ENCODE assay signal across 34 cellular contexts in the genomic region with DNA sequence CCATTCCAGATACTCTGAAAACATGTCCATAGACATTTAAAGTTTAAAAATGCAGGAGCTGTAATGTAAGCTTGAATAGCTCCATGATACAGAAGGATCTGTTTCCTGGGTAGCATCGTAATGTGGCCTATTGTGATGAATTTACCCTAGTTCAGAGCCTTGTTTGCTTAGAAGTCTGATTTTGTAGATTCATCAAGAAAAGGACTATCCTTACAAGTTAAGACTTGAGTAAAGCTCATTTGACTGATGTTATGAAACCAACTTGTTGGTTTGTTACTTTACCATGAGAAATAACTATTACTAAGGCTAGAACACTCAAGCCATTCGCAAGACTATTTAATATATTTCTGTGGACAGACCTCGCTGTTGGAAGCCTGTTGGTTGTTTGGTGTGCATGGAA.
"Had no signal": no experiment of that assay in that cellular context is flagged by ENCODE, and none has a peak within 500 bp of the region (broad histone marks: within the 10 kb centered on the region; RNA-seq: fewer than 3 reads in every experiment).

No MANE protein-coding gene starts in this region.

- H3K27ac Mint-ChIP-seq: activated CD4-positive, alpha-beta memory T cell treated with anti-CD3 and anti-CD28 coated beads for 36 hours; activated CD4-positive, alpha-beta T cell treated with anti-CD3 and anti-CD28 coated beads for 36 hours; activated CD4-positive, alpha-beta T cell treated with anti-CD3 and anti-CD28 coated beads, Interleukin-2, amount 10 ng/mL, durations not matched to agents 24 days and 14 days; activated CD8-positive, alpha-beta memory T cell treated with anti-CD3 and anti-CD28 coated beads, Interleukin-2, amount 10 ng/mL, durations not matched to agents 7 days and 5 days; activated CD8-positive, alpha-beta T cell treated with anti-CD3 and anti-CD28 coated beads, Interleukin-2, amount 10 ng/mL, durations not matched to agents 7 days and 5 days; activated naive CD4-positive, alpha-beta T cell treated with anti-CD3 and anti-CD28 coated beads for 36 hours; activated naive CD4-positive, alpha-beta T cell treated with anti-CD3 and anti-CD28 coated beads, Interleukin-2, amount 50 U/mL, for 24 hours; activated naive CD8-positive, alpha-beta T cell treated with anti-CD3 and anti-CD28 coated beads for 36 hours; activated naive CD8-positive, alpha-beta T cell treated with anti-CD3 and anti-CD28 coated beads, Interleukin-2, amount 50 U/mL, for 24 hours; activated T-helper 1 cell treated with anti-CD3 and anti-CD28 coated beads, Interleukin-12 subunit alpha, Interleukin-12 subunit beta, Interleukin-2, Interleukin-4 antibody, amounts not matched to agents 30 ng/mL and 10 ng/mL and 1 ng/mL, durations not matched to agents 14 hours and 24 hours and 36 hours; activated T-helper 2 cell treated with anti-CD3 and anti-CD28 coated beads, Interferon-gamma antibody, Interleukin-2, Interleukin-4, amounts not matched to agents 10 μg/mL and 5 μg/mL and 100 μg/mL, durations not matched to agents 14 hours and 24 hours and 36 hours; T-helper 17 cell; T-helper 2 cell treated with Interferon-gamma antibody and Interleukin-4, amounts not matched to agents 5 μg/mL and 100 μg/mL, for 36 hours had no signal

- H3K27me3 ChIP-seq: adrenal gland, body of pancreas, breast epithelium, esophagus squamous epithelium, heart left ventricle had no signal

- H3K4me3 ChIP-seq: adrenal gland, body of pancreas, breast epithelium, esophagus squamous epithelium, heart left ventricle had no signal

- H3K27ac ChIP-seq: adrenal gland, body of pancreas, breast epithelium, esophagus squamous epithelium, WERI-Rb-1 had no signal

- H3K9me3 ChIP-seq: adrenal gland, body of pancreas, breast epithelium, esophagus squamous epithelium, heart left ventricle had no signal

- H3K27me3 Mint-ChIP-seq: activated CD4-positive, alpha-beta memory T cell treated with anti-CD3 and anti-CD28 coated beads for 36 hours; activated CD4-positive, alpha-beta T cell treated with anti-CD3 and anti-CD28 coated beads for 36 hours; activated CD4-positive, alpha-beta T cell treated with anti-CD3 and anti-CD28 coated beads, Interleukin-2, amount 10 ng/mL, durations not matched to agents 24 days and 14 days; activated CD8-positive, alpha-beta memory T cell treated with anti-CD3 and anti-CD28 coated beads, Interleukin-2, amount 10 ng/mL, durations not matched to agents 7 days and 5 days; activated naive CD4-positive, alpha-beta T cell treated with anti-CD3 and anti-CD28 coated beads, Interleukin-2, amount 50 U/mL, for 24 hours; activated naive CD8-positive, alpha-beta T cell treated with anti-CD3 and anti-CD28 coated beads for 36 hours; activated naive CD8-positive, alpha-beta T cell treated with anti-CD3 and anti-CD28 coated beads, Interleukin-2, amount 50 U/mL, for 24 hours; central memory CD8-positive, alpha-beta T cell; T-helper 17 cell had no signal

- H3K4me1 Mint-ChIP-seq: activated CD4-positive, alpha-beta T cell treated with anti-CD3 and anti-CD28 coated beads for 36 hours; activated naive CD4-positive, alpha-beta T cell treated with anti-CD3 and anti-CD28 coated beads, Interleukin-2, amount 50 U/mL, for 24 hours; activated naive CD8-positive, alpha-beta T cell treated with anti-CD3 and anti-CD28 coated beads for 36 hours; activated naive CD8-positive, alpha-beta T cell treated with anti-CD3 and anti-CD28 coated beads, Interleukin-2, amount 50 U/mL, for 24 hours; central memory CD8-positive, alpha-beta T cell had no signal

- ATAC-seq: activated CD4-positive, alpha-beta T cell treated with anti-CD3 and anti-CD28 coated beads for 36 hours; activated CD8-positive, alpha-beta memory T cell treated with anti-CD3 and anti-CD28 coated beads, Interleukin-2, amount 10 ng/mL, durations not matched to agents 7 days and 5 days; activated CD8-positive, alpha-beta T cell treated with anti-CD3 and anti-CD28 coated beads, Interleukin-2, amount 10 ng/mL, durations not matched to agents 7 days and 5 days; activated naive CD8-positive, alpha-beta T cell treated with anti-CD3 and anti-CD28 coated beads, Interleukin-2, amount 50 U/mL, for 24 hours; body of pancreas; heart left ventricle; T-helper 17 cell had no signal

- DNase-seq: activated CD4-positive, alpha-beta memory T cell treated with anti-CD3 and anti-CD28 coated beads for 36 hours; activated CD4-positive, alpha-beta T cell treated with anti-CD3 and anti-CD28 coated beads for 36 hours; activated CD4-positive, alpha-beta T cell treated with anti-CD3 and anti-CD28 coated beads, Interleukin-2, amount 10 ng/mL, durations not matched to agents 24 days and 14 days; activated CD4-positive, CD25-positive, alpha-beta regulatory T cell; activated CD4-positive, CD25-positive, alpha-beta regulatory T cell treated with anti-CD3 and anti-CD28 coated beads, Interleukin-2, amount 50 U/mL, for 72 hours; activated CD8-positive, alpha-beta memory T cell treated with anti-CD3 and anti-CD28 coated beads, Interleukin-2, amount 10 ng/mL, durations not matched to agents 7 days and 5 days; activated CD8-positive, alpha-beta memory T cell treated with anti-CD3 and anti-CD28 coated beads, Interleukin-2, amount 50 U/mL, for 4 hours; activated CD8-positive, alpha-beta T cell treated with anti-CD3 and anti-CD28 coated beads, Interleukin-2, amount 10 ng/mL, durations not matched to agents 7 days and 5 days; activated effector memory CD4-positive, alpha-beta T cell treated with anti-CD3 and anti-CD28 coated beads, Interleukin-2, amount 50 U/mL, for 16 hours; activated naive CD4-positive, alpha-beta T cell treated with anti-CD3 and anti-CD28 coated beads for 36 hours; activated naive CD8-positive, alpha-beta T cell treated with anti-CD3 and anti-CD28 coated beads for 36 hours; activated naive CD8-positive, alpha-beta T cell treated with anti-CD3 and anti-CD28 coated beads, Interleukin-2, amount 50 U/mL, for 24 hours; activated T-cell treated with anti-CD3 and anti-CD28 coated beads, Interleukin-2, amount 50 U/mL, for 1 hour; activated T-cell treated with anti-CD3 and anti-CD28 coated beads, Interleukin-2, amount 50 U/mL, for 48 hours; adrenal gland; amygdala; aorta; body of pancreas; cortex of kidney; effector CD8-positive, alpha-beta T cell; erythroblast; esophagus squamous epithelium; glutamatergic neuron; heart left ventricle; T-helper 1 cell; T-helper 17 cell; T1000; WERI-Rb-1 had no signal

- H3K4me3 Mint-ChIP-seq: activated CD4-positive, alpha-beta memory T cell treated with anti-CD3 and anti-CD28 coated beads for 36 hours; activated CD4-positive, alpha-beta T cell treated with anti-CD3 and anti-CD28 coated beads for 36 hours; activated CD4-positive, alpha-beta T cell treated with anti-CD3 and anti-CD28 coated beads, Interleukin-2, amount 10 ng/mL, durations not matched to agents 24 days and 14 days; activated CD8-positive, alpha-beta memory T cell treated with anti-CD3 and anti-CD28 coated beads, Interleukin-2, amount 10 ng/mL, durations not matched to agents 7 days and 5 days; activated CD8-positive, alpha-beta T cell treated with anti-CD3 and anti-CD28 coated beads, Interleukin-2, amount 10 ng/mL, durations not matched to agents 7 days and 5 days; activated naive CD4-positive, alpha-beta T cell treated with anti-CD3 and anti-CD28 coated beads for 36 hours; activated naive CD4-positive, alpha-beta T cell treated with anti-CD3 and anti-CD28 coated beads, Interleukin-2, amount 50 U/mL, for 24 hours; activated naive CD8-positive, alpha-beta T cell treated with anti-CD3 and anti-CD28 coated beads for 36 hours; activated naive CD8-positive, alpha-beta T cell treated with anti-CD3 and anti-CD28 coated beads, Interleukin-2, amount 50 U/mL, for 24 hours; activated T-helper 1 cell treated with anti-CD3 and anti-CD28 coated beads, Interleukin-12 subunit alpha, Interleukin-12 subunit beta, Interleukin-2, Interleukin-4 antibody, amounts not matched to agents 30 ng/mL and 10 ng/mL and 1 ng/mL, durations not matched to agents 14 hours and 24 hours and 36 hours; central memory CD8-positive, alpha-beta T cell; T-helper 17 cell; T-helper 2 cell treated with Interferon-gamma antibody and Interleukin-4, amounts not matched to agents 5 μg/mL and 100 μg/mL, for 36 hours had no signal

- H3K9me3 Mint-ChIP-seq: activated CD4-positive, alpha-beta memory T cell treated with anti-CD3 and anti-CD28 coated beads for 36 hours; activated CD4-positive, alpha-beta T cell treated with anti-CD3 and anti-CD28 coated beads, Interleukin-2, amount 10 ng/mL, durations not matched to agents 24 days and 14 days; activated naive CD4-positive, alpha-beta T cell treated with anti-CD3 and anti-CD28 coated beads for 36 hours; activated naive CD4-positive, alpha-beta T cell treated with anti-CD3 and anti-CD28 coated beads, Interleukin-2, amount 50 U/mL, for 24 hours; activated naive CD8-positive, alpha-beta T cell treated with anti-CD3 and anti-CD28 coated beads for 36 hours; activated naive CD8-positive, alpha-beta T cell treated with anti-CD3 and anti-CD28 coated beads, Interleukin-2, amount 50 U/mL, for 24 hours; activated T-helper 1 cell treated with anti-CD3 and anti-CD28 coated beads, Interleukin-12 subunit alpha, Interleukin-12 subunit beta, Interleukin-2, Interleukin-4 antibody, amounts not matched to agents 30 ng/mL and 10 ng/mL and 1 ng/mL, durations not matched to agents 14 hours and 24 hours and 36 hours; activated T-helper 2 cell treated with anti-CD3 and anti-CD28 coated beads, Interferon-gamma antibody, Interleukin-2, Interleukin-4, amounts not matched to agents 10 μg/mL and 5 μg/mL and 100 μg/mL, durations not matched to agents 14 hours and 24 hours and 36 hours; central memory CD8-positive, alpha-beta T cell; T-helper 2 cell treated with Interferon-gamma antibody and Interleukin-4, amounts not matched to agents 5 μg/mL and 100 μg/mL, for 36 hours had no signal

- H3K4me1 ChIP-seq: adrenal gland, body of pancreas, breast epithelium had no signal
